ENCODE assay signal across 12 cellular contexts in genomic region chrX:316351-317325, GRCh38. TPM values are rescaled to one million over a fixed set of nuclear protein-coding genes. Genes with fewer than 3 reads are reported as not detected.
DNase-seq lines count a peak whose midpoint lies in the region; ATAC-seq, FAIRE-seq and TF ChIP-seq lines count a peak whose summit lies in the region.
"Had no signal": no experiment of that assay in that cellular context is flagged by ENCODE, and none has a peak within 500 bp of the region (broad histone marks: within the 10 kb centered on the region; RNA-seq: fewer than 3 reads in every experiment).

No MANE protein-coding gene starts in this region.

- H3K36me3 Mint-ChIP-seq in astrocyte (ENCODE audit: low read depth, unreplicated experiment) = peaks cover 12% of the 10 kb centered on the region

- H3K27ac ChIP-seq in A549 (no peak overlapping the region), astrocyte (ENCODE audit: low read depth, low read length) (no peak overlapping the region), prostate gland (no peak overlapping the region)
- H3K27ac ChIP-seq: SJSA1 had no signal

- TF ChIP-seq EP300 in A549 (IDR thresholded peaks at IDR 0.05) = no peak

- H3K9me3 ChIP-seq in A549 (no peaks in the 10 kb centered on the region), astrocyte (ENCODE audit: insufficient read depth, low read depth, low read length) (no peaks in the 10 kb centered on the region), mucosa of descending colon (no peaks in the 10 kb centered on the region), prostate gland (no peaks in the 10 kb centered on the region)
- H3K9me3 ChIP-seq: SJSA1, thoracic aorta had no signal

- peaks cover 17% of the 10 kb centered on the region; the same call in 1 of the 3 replicates for H3K4me1 ChIP-seq in A549
- H3K4me1 ChIP-seq in astrocyte (ENCODE audit: insufficient read depth, low read length) = peaks cover 7% of the 10 kb centered on the region
- H3K4me1 ChIP-seq in mucosa of descending colon (ENCODE audit: low read depth) = peaks cover 9% of the 10 kb centered on the region
- peaks cover 4% of the 10 kb centered on the region for H3K4me1 ChIP-seq in prostate gland (replicated peaks)

- peak overlapping the region; percentile 61 for H3K4me2 ChIP-seq in A549
- peak overlapping the region; percentile 26 for H3K4me2 ChIP-seq in astrocyte (ENCODE audit: low read length)

- no peak overlapping the region for H3K9ac ChIP-seq in astrocyte (ENCODE audit: low read length)

- H3K4me1 Mint-ChIP-seq in astrocyte (ENCODE audit: low read depth, unreplicated experiment) = peaks cover 2% of the 10 kb centered on the region

- peaks cover 31% of the 10 kb centered on the region for H3K79me2 ChIP-seq in astrocyte (ENCODE audit: insufficient read depth, low read length)

- H3K4me3 ChIP-seq in A549 = peak overlapping the region; percentile 93; the same call in 1 of the 3 replicates
- 0 out of 2 replicates have a peak overlapping the region, but pooled peaks have one; percentile 22 for H3K4me3 ChIP-seq in GM12865 (ENCODE audit: low read depth, low read length)
- H3K4me3 ChIP-seq in astrocyte (ENCODE audit: insufficient read depth, low read depth, low read length) = no peak overlapping the region
- no peak overlapping the region for H3K4me3 ChIP-seq in mucosa of descending colon
- H3K4me3 ChIP-seq in prostate gland = no peak overlapping the region
- H3K4me3 ChIP-seq: SJSA1 had no signal

- DNase-seq in A549 (ENCODE audit: low read depth in 1 of 2, low spot score in 1 of 2) (no peak), GM12865 (ENCODE audit: low read depth) (no peak), astrocyte (ENCODE audit: low read depth) (no peak), mucosa of descending colon (peak; percentile 21 to 69 (median 53)), prostate gland (ENCODE audit: low spot score) (no peak), DMS114 treated with DMSO at 0.1 percent for 48 hours (lab: John Stamatoyannopoulos, UW; ENCODE audit: unreplicated experiment) (no peak)
- no peak for DNase-seq in central memory CD4-positive, alpha-beta T cell
- DNase-seq: KG1, NCI-H345 had no signal

- intact Hi-C loops in mucosa of descending colon (cut with DNase I, micrococcal nuclease) = no loop called here
- intact Hi-C loops in prostate gland (cut with DNase I) = no loop called here

- TF ChIP-seq CTCF in A549 (IDR thresholded peaks at IDR 0.05) (no peak), GM12865 (IDR thresholded peaks at IDR 0.05; ENCODE audit: insufficient read depth, low read depth, low read length, missing control alignments) (no peak), astrocyte (IDR thresholded peaks at IDR 0.05; ENCODE audit: insufficient read depth, low read depth, low read length) (no peak), mucosa of descending colon (IDR thresholded peaks at IDR 0.05) (no peak), prostate gland (IDR thresholded peaks at IDR 0.05) (no peak)

- no peaks in the 10 kb centered on the region for H3K27me3 ChIP-seq in astrocyte (ENCODE audit: insufficient read depth, low read length)
- no peaks in the 10 kb centered on the region for H3K27me3 ChIP-seq in prostate gland (replicated peaks; ENCODE audit: insufficient read depth)
- H3K27me3 ChIP-seq: SJSA1 had no signal

- H3K27ac Mint-ChIP-seq in astrocyte (ENCODE audit: unreplicated experiment) = no peak overlapping the region

- H2AFZ ChIP-seq in astrocyte (ENCODE audit: low read depth, low read length) = no peak overlapping the region

- H3K36me3 ChIP-seq in astrocyte (ENCODE audit: insufficient read depth, low read length) = peaks cover 3% of the 10 kb centered on the region
- peaks cover 3% of the 10 kb centered on the region for H3K36me3 ChIP-seq in mucosa of descending colon (ENCODE audit: low read depth)
- peaks cover 4 to 5% of the 10 kb centered on the region in 2 donors for H3K36me3 ChIP-seq in prostate gland

- no peaks in the 10 kb centered on the region for H3K27me3 Mint-ChIP-seq in astrocyte (ENCODE audit: low read depth, unreplicated experiment)

- POLR2A ChIA-PET in A549 (lab: Yijun Ruan, JAX) = no interaction called here

- no peak for FAIRE-seq in A549 (lab: Jason Lieb, UNC)
- FAIRE-seq in astrocyte (lab: Jason Lieb, UNC) = no peak

- no peak for TF ChIP-seq RAD21 in A549 (conservative IDR thresholded peaks at IDR 0.05 in 1 of 2, IDR thresholded peaks at IDR 0.05 in 1 of 2)

- no peaks in the 10 kb centered on the region for H3K9me3 Mint-ChIP-seq in astrocyte (ENCODE audit: unreplicated experiment)

- TF ChIP-seq POLR2A in A549 (IDR thresholded peaks at IDR 0.05; ENCODE audit: low read length) (no peak), prostate gland (IDR thresholded peaks at IDR 0.05) (no peak)

- CTCF ChIA-PET in A549 (lab: Yijun Ruan, JAX) = no interaction called here

- WGBS in A549 (ENCODE audit: missing lambda C conversion rate) = 95% methylated on average over 44 of the region's 50 CpGs
- 90% methylated on average over 49 of the region's 50 CpGs for WGBS in prostate gland

- no peak overlapping the region for H3K4me3 Mint-ChIP-seq in astrocyte (ENCODE audit: unreplicated experiment)

- ATAC-seq in A549 (no peak), mucosa of descending colon (no peak), GM18520 (IDR thresholded peaks at IDR 0.05; ENCODE audit: unreplicated experiment) (no peak)

- H4K20me1 ChIP-seq in astrocyte (ENCODE audit: insufficient read depth, low read length) = peaks cover 29% of the 10 kb centered on the region

TF ChIP-seq in A549, 52 proteins besides CTCF, POLR2A, EP300 and RAD21:
- TF ChIP-seq ZSCAN20 (CRISPR knock-in tag; IDR thresholded peaks at IDR 0.05) = no peak
- no peak for TF ChIP-seq CEBPB (IDR thresholded peaks at IDR 0.05)
- no peak for TF ChIP-seq TFCP2L1 (CRISPR knock-in tag; IDR thresholded peaks at IDR 0.05)
- TF ChIP-seq HOXB5 (CRISPR knock-in tag; IDR thresholded peaks at IDR 0.05) = no peak
- TF ChIP-seq HDAC2 (IDR thresholded peaks at IDR 0.05) = no peak
- TF ChIP-seq ZFP36 (IDR thresholded peaks at IDR 0.05; ENCODE audit: borderline replicate concordance, partially characterized antibody) = no peak
- TF ChIP-seq CHD2 (IDR thresholded peaks at IDR 0.05; ENCODE audit: low read length, partially characterized antibody) = no peak
- TF ChIP-seq, protein P1, sequence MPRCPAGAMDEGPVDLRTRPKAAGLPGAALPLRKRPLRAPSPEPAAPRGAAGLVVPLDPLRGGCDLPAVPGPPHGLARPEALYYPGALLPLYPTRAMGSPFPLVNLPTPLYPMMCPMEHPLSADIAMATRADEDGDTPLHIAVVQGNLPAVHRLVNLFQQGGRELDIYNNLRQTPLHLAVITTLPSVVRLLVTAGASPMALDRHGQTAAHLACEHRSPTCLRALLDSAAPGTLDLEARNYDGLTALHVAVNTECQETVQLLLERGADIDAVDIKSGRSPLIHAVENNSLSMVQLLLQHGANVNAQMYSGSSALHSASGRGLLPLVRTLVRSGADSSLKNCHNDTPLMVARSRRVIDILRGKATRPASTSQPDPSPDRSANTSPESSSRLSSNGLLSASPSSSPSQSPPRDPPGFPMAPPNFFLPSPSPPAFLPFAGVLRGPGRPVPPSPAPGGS (IDR thresholded peaks at IDR 0.05) = no peak
- TF ChIP-seq, protein P2, sequence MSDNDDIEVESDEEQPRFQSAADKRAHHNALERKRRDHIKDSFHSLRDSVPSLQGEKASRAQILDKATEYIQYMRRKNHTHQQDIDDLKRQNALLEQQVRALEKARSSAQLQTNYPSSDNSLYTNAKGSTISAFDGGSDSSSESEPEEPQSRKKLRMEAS (IDR thresholded peaks at IDR 0.05) = no peak
- TF ChIP-seq KDM5A (IDR thresholded peaks at IDR 0.05) = no peak
- no peak for TF ChIP-seq FOSB (CRISPR knock-in tag; IDR thresholded peaks at IDR 0.05)
TF ChIP-seq in A549: peak in this region for 0.

RNA-seq across cellular contexts. Expression of gene GTPBP6, which starts 2.0 kb away (rescaled TPM):
- polyA plus RNA-seq in A549 (2011; rRNA removed) = 22.9 and 26.0 TPM in 2 replicates
- polyA plus RNA-seq in A549 (2012; cell fraction: cytosol; rRNA removed) = 64.3 and 74.2 TPM in 2 replicates
- polyA plus RNA-seq in A549 (2012; cell fraction: nucleus; rRNA removed) = 78.8 and 93.8 TPM in 2 replicates
- 36.1 to 41.2 TPM (median 39.4 TPM) in 3 replicates for polyA plus RNA-seq in A549 (2017; fragmentation: RNase III; extraction: RNeasy Plus Mini Kit Qiagen cat#74134 plus additional on column Dnase treatment)
- 10.2 and 14.8 TPM in 2 replicates for polyA minus RNA-seq in A549 (2011; rRNA and poly(A)+ RNA removed)
- total RNA-seq in astrocyte = 27.9 and 30.5 TPM in 2 replicates
- 10 to 100 TPM; 49.8 to 55.8 (median 54.1) TPM for total RNA-seq in mucosa of descending colon
- total RNA-seq in prostate gland = 10 to 100 TPM; 43.9 to 69.6 TPM

RNA-seq across cellular contexts. Expression of gene PLCXD1, which starts 35.5 kb away (rescaled TPM):
- polyA plus RNA-seq in A549 (2011; rRNA removed) (67.9 and 87.0 TPM in 2 replicates), A549 (2017; fragmentation: RNase III; extraction: RNeasy Plus Mini Kit Qiagen cat#74134 plus additional on column Dnase treatment) (60.7 to 70.3 TPM (median 64.6 TPM) in 3 replicates)
- polyA plus RNA-seq in A549 (2012; cell fraction: cytosol; rRNA removed) = 80.7 and 97.7 TPM in 2 replicates
- 200 and 211 TPM in 2 replicates for polyA plus RNA-seq in A549 (2012; cell fraction: nucleus; rRNA removed)
- polyA minus RNA-seq in A549 (2011; rRNA and poly(A)+ RNA removed) = 101 and 220 TPM in 2 replicates
- total RNA-seq in astrocyte (20.3 and 25.9 TPM in 2 replicates), mucosa of descending colon (10 to 100 TPM; 12.6 to 20.7 (median 13.8) TPM), prostate gland (10 to 100 TPM; 12.9 to 20.8 TPM)

Comparison
In these comparisons a context has a peak if more than half of its experiments do, and no peak if none do; other contexts are left out.
1. DNase-seq: peak in mucosa of descending colon (3 of 3); none in A549 (0 of 2), GM12865 (single experiment), astrocyte (single experiment), prostate gland (single experiment), central memory CD4-positive, alpha-beta T cell (single experiment) and DMS114 treated with DMSO at 0.1 percent for 48 hours (single experiment).
2. H3K4me3 ChIP-seq: peak in A549 (single experiment) and GM12865 (single experiment); none in astrocyte (single experiment), mucosa of descending colon (single experiment) and prostate gland (0 of 2).